ENCODE assay signal across 2 cellular contexts in the genomic region with DNA sequence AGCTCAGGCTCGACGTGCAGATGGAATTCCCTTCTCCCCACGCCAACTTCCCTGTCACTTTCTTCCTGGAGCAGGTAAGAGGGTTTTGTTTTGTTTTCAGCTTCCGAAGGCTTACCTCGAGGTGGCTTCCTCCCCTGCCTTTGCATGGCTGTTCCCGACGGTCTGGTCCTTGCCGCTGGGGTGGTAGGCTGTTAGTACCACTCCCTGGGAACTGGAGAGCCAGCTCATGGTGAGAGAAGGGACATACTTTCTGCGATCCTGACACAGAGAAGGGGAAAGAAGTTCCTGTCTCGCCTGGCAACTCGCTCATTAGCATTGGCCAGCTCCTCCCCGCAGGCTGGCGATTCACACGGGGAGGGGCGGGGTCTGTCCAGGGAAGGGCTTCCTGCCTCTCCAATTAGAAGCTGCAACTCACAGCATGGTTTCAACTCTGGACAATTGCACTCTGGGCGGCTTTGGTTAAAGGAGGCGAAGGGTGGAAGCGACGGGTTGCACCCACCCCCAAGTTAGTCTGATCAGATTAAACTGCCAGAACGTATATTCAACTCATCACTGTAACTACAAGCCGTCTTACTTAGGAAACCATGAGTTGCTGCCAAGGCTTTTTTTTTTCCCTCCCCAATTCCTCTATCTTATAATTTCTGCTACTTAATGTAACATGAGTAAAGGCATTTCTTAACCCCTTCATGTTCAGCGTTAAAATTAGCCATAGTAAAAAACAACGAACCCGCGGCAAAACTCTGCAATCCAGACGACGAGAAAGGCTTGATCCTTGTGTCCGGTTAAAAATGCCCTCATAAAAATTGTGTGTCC.
TF ChIP-seq lines count a peak whose summit lies in the region.

A gene with protein sequence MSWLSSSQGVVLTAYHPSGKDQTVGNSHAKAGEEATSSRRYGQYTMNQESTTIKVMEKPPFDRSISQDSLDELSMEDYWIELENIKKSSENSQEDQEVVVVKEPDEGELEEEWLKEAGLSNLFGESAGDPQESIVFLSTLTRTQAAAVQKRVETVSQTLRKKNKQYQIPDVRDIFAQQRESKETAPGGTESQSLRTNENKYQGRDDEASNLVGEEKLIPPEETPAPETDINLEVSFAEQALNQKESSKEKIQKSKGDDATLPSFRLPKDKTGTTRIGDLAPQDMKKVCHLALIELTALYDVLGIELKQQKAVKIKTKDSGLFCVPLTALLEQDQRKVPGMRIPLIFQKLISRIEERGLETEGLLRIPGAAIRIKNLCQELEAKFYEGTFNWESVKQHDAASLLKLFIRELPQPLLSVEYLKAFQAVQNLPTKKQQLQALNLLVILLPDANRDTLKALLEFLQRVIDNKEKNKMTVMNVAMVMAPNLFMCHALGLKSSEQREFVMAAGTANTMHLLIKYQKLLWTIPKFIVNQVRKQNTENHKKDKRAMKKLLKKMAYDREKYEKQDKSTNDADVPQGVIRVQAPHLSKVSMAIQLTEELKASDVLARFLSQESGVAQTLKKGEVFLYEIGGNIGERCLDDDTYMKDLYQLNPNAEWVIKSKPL (minus strand): TSS at position 269 of the 813 bp plus-strand sequence. CDS start 41 bp downstream, at position 228.

TF ChIP-seq in HEK293, 187 proteins besides CTCF, POLR2A, EP300 and RAD21 (continued from another document and continues in another):
- TF ChIP-seq, protein P1, sequence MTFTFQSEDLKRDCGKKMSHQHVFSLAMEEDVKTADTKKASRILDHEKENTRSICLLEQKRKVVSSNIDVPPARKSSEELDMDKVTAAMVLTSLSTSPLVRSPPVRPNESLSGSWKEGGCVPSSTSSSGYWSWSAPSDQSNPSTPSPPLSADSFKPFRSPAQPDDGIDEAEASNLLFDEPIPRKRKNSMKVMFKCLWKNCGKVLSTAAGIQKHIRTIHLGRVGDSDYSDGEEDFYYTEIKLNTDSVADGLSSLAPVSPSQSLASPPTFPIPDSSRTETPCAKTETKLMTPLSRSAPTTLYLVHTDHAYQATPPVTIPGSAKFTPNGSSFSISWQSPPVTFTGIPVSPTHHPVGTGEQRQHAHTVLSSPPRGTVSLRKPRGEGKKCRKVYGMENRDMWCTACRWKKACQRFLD (tag by site-specific recombination; IDR thresholded peaks at IDR 0.05): no peak
- TF ChIP-seq ZSCAN30 (tag by site-specific recombination; IDR thresholded peaks at IDR 0.05) (0 out of 2 replicates have a peak, but pooled peaks have one; percentile 30), ZNF530 (tag by site-specific recombination; IDR thresholded peaks at IDR 0.05; ENCODE audit: low read depth) (no peak), ZNF645 (tag by site-specific recombination; IDR thresholded peaks at IDR 0.05) (no peak), ZNF571 (tag by site-specific recombination; IDR thresholded peaks at IDR 0.05) (no peak), ZNF791 (tag by site-specific recombination; IDR thresholded peaks at IDR 0.05) (no peak), GLI2 (tag by site-specific recombination; IDR thresholded peaks at IDR 0.05; ENCODE audit: borderline replicate concordance, low read depth) (no peak), SP7 (tag by site-specific recombination; IDR thresholded peaks at IDR 0.05) (peak; percentile 18; the same call in 1 of the 2 replicates), GLIS2 (tag by site-specific recombination; IDR thresholded peaks at IDR 0.05) (peak; percentile 39; the same call in 1 of the 2 replicates), ZNF514 (tag by site-specific recombination; IDR thresholded peaks at IDR 0.05) (no peak), ZNF600 (tag by site-specific recombination; IDR thresholded peaks at IDR 0.05) (peak; percentile 83), ZNF175 (tag by site-specific recombination; IDR thresholded peaks at IDR 0.05) (no peak), ZNF341 (tag by site-specific recombination; IDR thresholded peaks at IDR 0.05; ENCODE audit: low read depth) (peak; percentile 100), ZNF510 (tag by site-specific recombination; IDR thresholded peaks at IDR 0.05; ENCODE audit: insufficient replicate concordance) (no peak), KLF10 (tag by site-specific recombination; IDR thresholded peaks at IDR 0.05) (0 out of 2 replicates have a peak, but pooled peaks have one; percentile 28), ZNF501 (tag by site-specific recombination; IDR thresholded peaks at IDR 0.05) (peak; percentile 89), TRIM28 (IDR thresholded peaks at IDR 0.05; ENCODE audit: borderline replicate concordance, low read length) (peak; percentile 87; the same call in 1 of the 2 replicates), ZBTB7A (tag by site-specific recombination; IDR thresholded peaks at IDR 0.05; ENCODE audit: low read depth) (no peak), ZNF549 (tag by site-specific recombination; IDR thresholded peaks at IDR 0.05) (no peak), SP3 (tag by site-specific recombination; IDR thresholded peaks at IDR 0.05) (peak; percentile 65; the same call in 1 of the 2 replicates), ZNF157 (tag by site-specific recombination; IDR thresholded peaks at IDR 0.05) (no peak)
- TF ChIP-seq, protein P2, sequence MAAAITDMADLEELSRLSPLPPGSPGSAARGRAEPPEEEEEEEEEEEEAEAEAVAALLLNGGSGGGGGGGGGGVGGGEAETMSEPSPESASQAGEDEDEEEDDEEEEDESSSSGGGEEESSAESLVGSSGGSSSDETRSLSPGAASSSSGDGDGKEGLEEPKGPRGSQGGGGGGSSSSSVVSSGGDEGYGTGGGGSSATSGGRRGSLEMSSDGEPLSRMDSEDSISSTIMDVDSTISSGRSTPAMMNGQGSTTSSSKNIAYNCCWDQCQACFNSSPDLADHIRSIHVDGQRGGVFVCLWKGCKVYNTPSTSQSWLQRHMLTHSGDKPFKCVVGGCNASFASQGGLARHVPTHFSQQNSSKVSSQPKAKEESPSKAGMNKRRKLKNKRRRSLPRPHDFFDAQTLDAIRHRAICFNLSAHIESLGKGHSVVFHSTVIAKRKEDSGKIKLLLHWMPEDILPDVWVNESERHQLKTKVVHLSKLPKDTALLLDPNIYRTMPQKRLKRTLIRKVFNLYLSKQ (tag by site-specific recombination; IDR thresholded peaks at IDR 0.05; ENCODE audit: borderline replicate concordance): no peak
- TF ChIP-seq, protein P3, sequence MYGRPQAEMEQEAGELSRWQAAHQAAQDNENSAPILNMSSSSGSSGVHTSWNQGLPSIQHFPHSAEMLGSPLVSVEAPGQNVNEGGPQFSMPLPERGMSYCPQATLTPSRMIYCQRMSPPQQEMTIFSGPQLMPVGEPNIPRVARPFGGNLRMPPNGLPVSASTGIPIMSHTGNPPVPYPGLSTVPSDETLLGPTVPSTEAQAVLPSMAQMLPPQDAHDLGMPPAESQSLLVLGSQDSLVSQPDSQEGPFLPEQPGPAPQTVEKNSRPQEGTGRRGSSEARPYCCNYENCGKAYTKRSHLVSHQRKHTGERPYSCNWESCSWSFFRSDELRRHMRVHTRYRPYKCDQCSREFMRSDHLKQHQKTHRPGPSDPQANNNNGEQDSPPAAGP (tag by site-specific recombination; IDR thresholded peaks at IDR 0.05): no peak
- TF ChIP-seq, protein P4, sequence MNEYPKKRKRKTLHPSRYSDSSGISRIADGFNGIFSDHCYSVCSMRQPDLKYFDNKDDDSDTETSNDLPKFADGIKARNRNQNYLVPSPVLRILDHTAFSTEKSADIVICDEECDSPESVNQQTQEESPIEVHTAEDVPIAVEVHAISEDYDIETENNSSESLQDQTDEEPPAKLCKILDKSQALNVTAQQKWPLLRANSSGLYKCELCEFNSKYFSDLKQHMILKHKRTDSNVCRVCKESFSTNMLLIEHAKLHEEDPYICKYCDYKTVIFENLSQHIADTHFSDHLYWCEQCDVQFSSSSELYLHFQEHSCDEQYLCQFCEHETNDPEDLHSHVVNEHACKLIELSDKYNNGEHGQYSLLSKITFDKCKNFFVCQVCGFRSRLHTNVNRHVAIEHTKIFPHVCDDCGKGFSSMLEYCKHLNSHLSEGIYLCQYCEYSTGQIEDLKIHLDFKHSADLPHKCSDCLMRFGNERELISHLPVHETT (tag by site-specific recombination; IDR thresholded peaks at IDR 0.05): no peak

TF ChIP-seq in K562, 482 proteins besides CTCF, POLR2A, EP300 and RAD21 (continued from another document and continues in another):
- no peak for TF ChIP-seq NCOA4 (IDR thresholded peaks at IDR 0.05; ENCODE audit: partially characterized antibody)
- TF ChIP-seq SREBF1 (IDR thresholded peaks at IDR 0.05; ENCODE audit: borderline replicate concordance, low read depth, low read length): no peak
- TF ChIP-seq, protein P5, sequence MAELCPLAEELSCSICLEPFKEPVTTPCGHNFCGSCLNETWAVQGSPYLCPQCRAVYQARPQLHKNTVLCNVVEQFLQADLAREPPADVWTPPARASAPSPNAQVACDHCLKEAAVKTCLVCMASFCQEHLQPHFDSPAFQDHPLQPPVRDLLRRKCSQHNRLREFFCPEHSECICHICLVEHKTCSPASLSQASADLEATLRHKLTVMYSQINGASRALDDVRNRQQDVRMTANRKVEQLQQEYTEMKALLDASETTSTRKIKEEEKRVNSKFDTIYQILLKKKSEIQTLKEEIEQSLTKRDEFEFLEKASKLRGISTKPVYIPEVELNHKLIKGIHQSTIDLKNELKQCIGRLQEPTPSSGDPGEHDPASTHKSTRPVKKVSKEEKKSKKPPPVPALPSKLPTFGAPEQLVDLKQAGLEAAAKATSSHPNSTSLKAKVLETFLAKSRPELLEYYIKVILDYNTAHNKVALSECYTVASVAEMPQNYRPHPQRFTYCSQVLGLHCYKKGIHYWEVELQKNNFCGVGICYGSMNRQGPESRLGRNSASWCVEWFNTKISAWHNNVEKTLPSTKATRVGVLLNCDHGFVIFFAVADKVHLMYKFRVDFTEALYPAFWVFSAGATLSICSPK (IDR thresholded peaks at IDR 0.05; ENCODE audit: borderline replicate concordance): no peak
- TF ChIP-seq RBBP5 (IDR thresholded peaks at IDR 0.05; ENCODE audit: borderline replicate concordance, insufficient read depth, low read length, poor library complexity, severe bottlenecking): peak; percentile 79
- TF ChIP-seq MCM3 (IDR thresholded peaks at IDR 0.05): no peak
- no peak for TF ChIP-seq MEF2A (IDR thresholded peaks at IDR 0.05; ENCODE audit: control insufficient read depth, low read depth, low read length)
- peak; percentile 98 for TF ChIP-seq HMBOX1 (IDR thresholded peaks at IDR 0.05)
- no peak for TF ChIP-seq CEBPB (tag; IDR thresholded peaks at IDR 0.05)
- no peak for TF ChIP-seq U2AF2 (optimal IDR thresholded peaks at IDR 0.05; ENCODE audit: low read depth, low read length)
- no peak for TF ChIP-seq ZFP30 (CRISPR knock-in tag; IDR thresholded peaks at IDR 0.05; ENCODE audit: borderline replicate concordance)
- peak; percentile 81 for TF ChIP-seq LCOR (CRISPR knock-in tag; IDR thresholded peaks at IDR 0.05)
- TF ChIP-seq FOS (IDR thresholded peaks at IDR 0.05; ENCODE audit: extremely low read depth, insufficient read length): peak; percentile 8
- TF ChIP-seq ZNF431 (CRISPR knock-in tag; IDR thresholded peaks at IDR 0.05): no peak
- TF ChIP-seq NFIX (CRISPR knock-in tag; IDR thresholded peaks at IDR 0.05; ENCODE audit: low read depth): no peak
- peak; percentile 62; the same call in 1 of the 2 replicates for TF ChIP-seq CTBP1 (IDR thresholded peaks at IDR 0.05; ENCODE audit: borderline replicate concordance)
- no peak for TF ChIP-seq ZNF311 (CRISPR knock-in tag; IDR thresholded peaks at IDR 0.05)
- no peak for TF ChIP-seq YBX1 (IDR thresholded peaks at IDR 0.05)
- TF ChIP-seq E2F3 (CRISPR knock-in tag; IDR thresholded peaks at IDR 0.05): no peak
- TF ChIP-seq CHCHD3 (CRISPR knock-in tag; IDR thresholded peaks at IDR 0.05): no peak
- TF ChIP-seq ZKSCAN1 (IDR thresholded peaks at IDR 0.05; ENCODE audit: low read depth, low read length): 0 out of 2 replicates have a peak, but pooled peaks have one; percentile 32
- TF ChIP-seq MAZ (CRISPR knock-in tag; conservative IDR thresholded peaks at IDR 0.05 in 1 of 2, IDR thresholded peaks at IDR 0.05 in 1 of 2): peak in 1 of 2 experiments; percentile 31; a peak in 1 of 4 replicates
- TF ChIP-seq ZNF124 (CRISPR knock-in tag; IDR thresholded peaks at IDR 0.05): no peak
- TF ChIP-seq BRF1 (IDR thresholded peaks at IDR 0.05; ENCODE audit: borderline replicate concordance, extremely low read depth, insufficient read length): no peak
- TF ChIP-seq ETV6 (IDR thresholded peaks at IDR 0.05; ENCODE audit: borderline replicate concordance in 1 of 2, low read depth in 2 of 2, low read length in 1 of 2): 0 out of 4 replicates have a peak, but pooled peaks of 1 of the 2 experiments have one; percentile 22
- no peak; the same call in 1 of the 2 replicates for TF ChIP-seq ETV6 (CRISPR knock-in tag; IDR thresholded peaks at IDR 0.05; ENCODE audit: borderline replicate concordance)
- TF ChIP-seq STAG1 (CRISPR knock-in tag; IDR thresholded peaks at IDR 0.05; ENCODE audit: borderline replicate concordance): no peak
- TF ChIP-seq MEIS2 (IDR thresholded peaks at IDR 0.05; ENCODE audit: partially characterized antibody): peak; percentile 55
- peak; percentile 56; the same call in 1 of the 2 replicates for TF ChIP-seq DPF2 (IDR thresholded peaks at IDR 0.05)
- peak; percentile 40 for TF ChIP-seq NFYB (IDR thresholded peaks at IDR 0.05; ENCODE audit: extremely low read depth, insufficient read length)
- peak; percentile 72; the same call in 1 of the 2 replicates for TF ChIP-seq POLR2AphosphoS5 (IDR thresholded peaks at IDR 0.05; ENCODE audit: control insufficient read depth, insufficient read depth, low read depth, low read length)
- no peak for TF ChIP-seq NR1H2 (CRISPR knock-in tag; IDR thresholded peaks at IDR 0.05)
- peak; percentile 52; the same call in 1 of the 2 replicates for TF ChIP-seq MYC (IDR thresholded peaks at IDR 0.05; ENCODE audit: low read depth, low read length)
- TF ChIP-seq MYC (CRISPR knock-in tag; IDR thresholded peaks at IDR 0.05; ENCODE audit: borderline replicate concordance, low read depth): no peak
- TF ChIP-seq, protein P6, sequence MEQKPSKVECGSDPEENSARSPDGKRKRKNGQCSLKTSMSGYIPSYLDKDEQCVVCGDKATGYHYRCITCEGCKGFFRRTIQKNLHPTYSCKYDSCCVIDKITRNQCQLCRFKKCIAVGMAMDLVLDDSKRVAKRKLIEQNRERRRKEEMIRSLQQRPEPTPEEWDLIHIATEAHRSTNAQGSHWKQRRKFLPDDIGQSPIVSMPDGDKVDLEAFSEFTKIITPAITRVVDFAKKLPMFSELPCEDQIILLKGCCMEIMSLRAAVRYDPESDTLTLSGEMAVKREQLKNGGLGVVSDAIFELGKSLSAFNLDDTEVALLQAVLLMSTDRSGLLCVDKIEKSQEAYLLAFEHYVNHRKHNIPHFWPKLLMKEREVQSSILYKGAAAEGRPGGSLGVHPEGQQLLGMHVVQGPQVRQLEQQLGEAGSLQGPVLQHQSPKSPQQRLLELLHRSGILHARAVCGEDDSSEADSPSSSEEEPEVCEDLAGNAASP (IDR thresholded peaks at IDR 0.05): no peak
